ENCODE assay signal across 1 cellular context in the genomic region with DNA sequence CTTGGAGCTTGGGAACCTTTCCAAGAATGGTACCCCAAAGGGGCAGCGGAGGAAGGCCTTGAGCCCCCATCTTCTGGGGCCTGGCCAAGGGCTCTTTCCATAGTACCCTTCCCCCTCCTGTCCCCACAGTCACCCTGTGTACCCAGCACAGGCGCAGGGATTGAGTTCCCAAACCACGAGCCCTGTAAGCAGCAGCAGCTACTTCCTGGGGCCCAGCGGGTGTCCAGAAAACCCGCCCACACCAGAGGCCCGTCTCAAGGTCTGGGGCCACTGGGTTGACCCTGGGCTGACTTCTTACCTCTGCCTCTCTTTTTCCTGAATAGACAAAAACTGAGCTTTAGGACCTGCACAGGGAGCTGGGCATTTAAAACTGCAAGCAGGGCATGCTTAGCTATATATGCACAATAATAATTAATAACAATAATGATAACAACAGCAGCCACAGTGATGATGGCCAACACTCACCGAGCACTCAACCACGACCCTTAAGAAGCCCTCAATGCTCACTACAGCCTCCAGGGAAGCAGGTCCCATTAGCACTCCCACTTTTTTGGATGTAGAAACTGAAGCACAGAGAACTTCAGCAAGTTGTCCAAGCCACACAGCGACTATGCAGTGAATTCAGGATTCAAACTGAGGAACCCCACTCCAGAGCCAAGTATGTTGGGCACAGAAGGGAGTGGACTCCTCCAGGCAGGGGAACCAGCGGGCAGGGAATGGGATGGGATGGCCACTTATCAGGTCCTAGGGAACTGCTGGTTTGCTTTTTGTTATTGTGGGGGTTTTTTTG.
TF ChIP-seq lines count a peak whose summit lies in the region.

No MANE protein-coding gene starts in this region.

TF ChIP-seq in H1, 55 proteins besides CTCF, POLR2A, EP300 and RAD21:
- TF ChIP-seq NANOG (IDR thresholded peaks at IDR 0.05; ENCODE audit: insufficient read depth, low read depth, low read length, poor library complexity, severe bottlenecking) (no peak), EGR1 (IDR thresholded peaks at IDR 0.05; ENCODE audit: borderline replicate concordance, low read depth, low read length) (no peak), ZNF274 (IDR thresholded peaks at IDR 0.05; ENCODE audit: borderline replicate concordance, extremely low read depth, low read length) (no peak), CBX8 (IDR thresholded peaks at IDR 0.05; ENCODE audit: borderline replicate concordance, low read depth, low read length) (no peak), RNF2 (IDR thresholded peaks at IDR 0.05; ENCODE audit: borderline replicate concordance, low read depth, low read length, missing control alignments, poor library complexity, severe bottlenecking) (no peak), EZH2 (IDR thresholded peaks at IDR 0.05; ENCODE audit: low read depth, low read length, severe bottlenecking) (no peak), SIRT6 (IDR thresholded peaks at IDR 0.05; ENCODE audit: low read length) (no peak), SUZ12 (IDR thresholded peaks at IDR 0.05; ENCODE audit: low read length) (no peak), TEAD4 (IDR thresholded peaks at IDR 0.05; ENCODE audit: low read depth, low read length) (no peak), SRF (IDR thresholded peaks at IDR 0.05; ENCODE audit: low read depth, low read length) (no peak), SAP30 (IDR thresholded peaks at IDR 0.05; ENCODE audit: insufficient read depth, insufficient replicate concordance, low read length) (no peak), KDM4A (IDR thresholded peaks at IDR 0.05; ENCODE audit: low read depth, low read length, severe bottlenecking) (no peak), JUN (IDR thresholded peaks at IDR 0.05; ENCODE audit: low read depth, low read length) (no peak), NRF1 (IDR thresholded peaks at IDR 0.05; ENCODE audit: low read depth, low read length) (no peak), RFX5 (IDR thresholded peaks at IDR 0.05; ENCODE audit: borderline replicate concordance, low read depth, low read length) (no peak), FOSL1 (IDR thresholded peaks at IDR 0.05; ENCODE audit: insufficient read depth, low read depth, low read length) (no peak), POU5F1 (IDR thresholded peaks at IDR 0.05; ENCODE audit: low read depth, low read length) (no peak)
- TF ChIP-seq, protein P1, sequence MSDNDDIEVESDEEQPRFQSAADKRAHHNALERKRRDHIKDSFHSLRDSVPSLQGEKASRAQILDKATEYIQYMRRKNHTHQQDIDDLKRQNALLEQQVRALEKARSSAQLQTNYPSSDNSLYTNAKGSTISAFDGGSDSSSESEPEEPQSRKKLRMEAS (IDR thresholded peaks at IDR 0.05), result no peak
- TF ChIP-seq, protein P2, sequence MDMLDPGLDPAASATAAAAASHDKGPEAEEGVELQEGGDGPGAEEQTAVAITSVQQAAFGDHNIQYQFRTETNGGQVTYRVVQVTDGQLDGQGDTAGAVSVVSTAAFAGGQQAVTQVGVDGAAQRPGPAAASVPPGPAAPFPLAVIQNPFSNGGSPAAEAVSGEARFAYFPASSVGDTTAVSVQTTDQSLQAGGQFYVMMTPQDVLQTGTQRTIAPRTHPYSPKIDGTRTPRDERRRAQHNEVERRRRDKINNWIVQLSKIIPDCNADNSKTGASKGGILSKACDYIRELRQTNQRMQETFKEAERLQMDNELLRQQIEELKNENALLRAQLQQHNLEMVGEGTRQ (IDR thresholded peaks at IDR 0.05; ENCODE audit: low read length), result no peak
